Comparison of ENCODE assay signal across 10 cellular contexts in genomic region chr9:87497080-87497603, GRCh38. TPM values are rescaled to one million over a fixed set of nuclear protein-coding genes. Genes with fewer than 3 reads are reported as not detected.
A peak's percentile ranks its signal among the peaks of the same experiment; 100 is the strongest.
DNase-seq lines count a peak whose midpoint lies in the region; ATAC-seq, FAIRE-seq and TF ChIP-seq lines count a peak whose summit lies in the region.
"Had no signal": no experiment of that assay in that cellular context is flagged by ENCODE, and none has a peak within 500 bp of the region (broad histone marks: within the 10 kb centered on the region; RNA-seq: fewer than 3 reads in every experiment).

No MANE protein-coding gene starts in this region.

- H3K36me3 ChIP-seq in smooth muscle cell (ENCODE audit: low read depth) = no peaks in the 10 kb centered on the region

- peaks cover 11% of the 10 kb centered on the region for H3K79me2 ChIP-seq in smooth muscle cell (ENCODE audit: low read depth)

- no peak for FAIRE-seq in urothelium cell line (lab: Jason Lieb, UNC)
- FAIRE-seq: A204.1 had no signal

- H3K27ac Mint-ChIP-seq in activated naive CD8-positive, alpha-beta T cell treated with anti-CD3 and anti-CD28 coated beads for 36 hours = no peak overlapping the region

- H2AFZ ChIP-seq in smooth muscle cell (ENCODE audit: low read depth) = peak overlapping the region; percentile 88

- POLR2A ChIA-PET in RWPE1 (lab: Yijun Ruan, JAX; ENCODE audit: low non-redundant PET) = no interaction called here

- peaks cover 15% of the 10 kb centered on the region for H3K4me1 Mint-ChIP-seq in activated naive CD8-positive, alpha-beta T cell treated with anti-CD3 and anti-CD28 coated beads for 36 hours

- H3F3A ChIP-seq in smooth muscle cell (ENCODE audit: low read depth) = peaks cover 5% of the 10 kb centered on the region

- H4K20me1 ChIP-seq in smooth muscle cell (ENCODE audit: low read depth) = peaks cover 1% of the 10 kb centered on the region

- H3K27ac ChIP-seq in smooth muscle cell (ENCODE audit: low read depth) (no peak overlapping the region), RWPE1 (no peak overlapping the region)

- no peak overlapping the region for H3K9ac ChIP-seq in smooth muscle cell (ENCODE audit: low read depth)

- TF ChIP-seq CTCF in smooth muscle cell (IDR thresholded peaks at IDR 0.05; ENCODE audit: borderline replicate concordance, insufficient read depth, poor library complexity, severe bottlenecking) (no peak), RWPE1 (conservative IDR thresholded peaks at IDR 0.05; ENCODE audit: low read depth) (no peak)

- H3K36me3 Mint-ChIP-seq in activated naive CD8-positive, alpha-beta T cell treated with anti-CD3 and anti-CD28 coated beads for 36 hours = no peaks in the 10 kb centered on the region

- DNase-seq in NCI-H1417 (lab: John Stamatoyannopoulos, UW) (peak in 2 of 3 experiments; percentile 62 to 79), NCI-H1417 treated with DMSO at 0.1 percent for 48 hours (lab: John Stamatoyannopoulos, UW) (no peak), smooth muscle cell (lab: John Stamatoyannopoulos, UW; ENCODE audit: unreplicated experiment) (no peak), RWPE1 (ENCODE audit: low spot score) (no peak), urothelium cell line (ENCODE audit: low spot score) (no peak)
- no peak for DNase-seq in activated naive CD8-positive, alpha-beta T cell treated with anti-CD3 and anti-CD28 coated beads for 36 hours
- DNase-seq: activated effector memory CD4-positive, alpha-beta T cell treated with Interleukin-2 at 50 U/mL for 16 hours had no signal

- H3K4me3 Mint-ChIP-seq in activated naive CD8-positive, alpha-beta T cell treated with anti-CD3 and anti-CD28 coated beads for 36 hours = peak overlapping the region; percentile 34

- peak overlapping the region; percentile 98 for H3K4me2 ChIP-seq in smooth muscle cell

- H3K27me3 Mint-ChIP-seq in activated naive CD8-positive, alpha-beta T cell treated with anti-CD3 and anti-CD28 coated beads for 36 hours = peaks cover 64% of the 10 kb centered on the region

- H3K9me3 ChIP-seq in iPS-18c (ENCODE audit: control insufficient read depth, insufficient read depth, low read length) (no peaks in the 10 kb centered on the region), smooth muscle cell (replicated peaks; ENCODE audit: low read depth) (no peaks in the 10 kb centered on the region)

- no peak for ATAC-seq in GM19452 (IDR thresholded peaks at IDR 0.05; ENCODE audit: unreplicated experiment)

- WGBS in smooth muscle cell (ENCODE audit: low lambda C conversion rate) = 19% methylated on average over 15 of the region's 15 CpGs

- CTCF ChIA-PET in RWPE1 (lab: Yijun Ruan, JAX) = interaction anchor here (0.6 to 1.1 kb wide), 4 partner anchors 14 to 174 kb away, joined by 3 to 8 read pairs (median 3); no protein-coding TSS in a partner anchor

- peaks cover 14% of the 10 kb centered on the region for H3K4me1 ChIP-seq in smooth muscle cell (ENCODE audit: low read depth)

- H3K27me3 ChIP-seq in smooth muscle cell (ENCODE audit: low read depth) = peaks cover 10% of the 10 kb centered on the region

- peak overlapping the region; percentile 78 for H3K4me3 ChIP-seq in iPS-18c (ENCODE audit: insufficient read depth, low read depth, low read length)
- H3K4me3 ChIP-seq in smooth muscle cell = peak overlapping the region; percentile 77

- H3K9me3 Mint-ChIP-seq in activated naive CD8-positive, alpha-beta T cell treated with anti-CD3 and anti-CD28 coated beads for 36 hours = no peaks in the 10 kb centered on the region

RNA-seq across cellular contexts. Expression of gene DAPK1, which starts 0.5 kb away (rescaled TPM):
- total RNA-seq in activated naive CD8-positive, alpha-beta T cell treated with anti-CD3 and anti-CD28 coated beads for 36 hours = 1 to 10 TPM; 1.6 to 1.9 TPM
- total RNA-seq in smooth muscle cell = 17.6 and 20.3 TPM in 2 replicates
- polyA plus RNA-seq in smooth muscle cell = 11.3 and 12.6 TPM in 2 replicates

Comparison
In these comparisons a context has a peak if more than half of its experiments do, and no peak if none do; other contexts are left out.
1. DNase-seq: peak in NCI-H1417 (2 of 3); none in NCI-H1417 treated with DMSO at 0.1 percent for 48 hours (single experiment), activated naive CD8-positive, alpha-beta T cell treated with anti-CD3 and anti-CD28 coated beads for 36 hours (single experiment), smooth muscle cell (single experiment), RWPE1 (single experiment) and urothelium cell line (single experiment).